ENCODE assay signal across 24 cellular contexts in genomic region chr4:119693127-119693526, GRCh38.
DNase-seq lines count a peak whose midpoint lies in the region; ATAC-seq and TF ChIP-seq lines count a peak whose summit lies in the region.
"Had no signal": no experiment of that assay in that cellular context is flagged by ENCODE, and none has a peak within 500 bp of the region (broad histone marks: within the 10 kb centered on the region; RNA-seq: fewer than 3 reads in every experiment).

No MANE protein-coding gene starts in this region.

- peak; percentile 62 for ATAC-seq in Right ventricle myocardium inferior
- ATAC-seq in left ventricle myocardium superior = peak; percentile 79
- ATAC-seq in GM21723 (IDR thresholded peaks at IDR 0.05; ENCODE audit: unreplicated experiment) = no peak
- ATAC-seq: K562 had no signal

- DNase-seq in Right ventricle myocardium inferior (ENCODE audit: missing footprints) (no peak), right atrium auricular region (ENCODE audit: low spot score) (no peak), left ventricle myocardium superior (no peak), stromal cell of bone marrow (ENCODE audit: low read depth) (peak; percentile 49), T-helper 9 cell (no peak), NCI-H2081 (lab: John Stamatoyannopoulos, UW) (no peak)
- DNase-seq: 8988T; activated CD4-positive, alpha-beta T cell treated with anti-CD3 and anti-CD28 coated beads for 48 hours; activated effector memory CD4-positive, alpha-beta T cell treated with Interleukin-2 at 50 U/mL for 16 hours; adrenal gland; CD4-positive, CD25-positive, alpha-beta regulatory T cell; effector CD4-positive, alpha-beta T cell; head of caudate nucleus; immature natural killer cell; MV-4-11; NCI-H187 treated with DMSO at 0.1 percent for 48 hours; small intestine; stimulated activated CD4-positive, alpha-beta T cell treated with anti-CD3 and anti-CD28 coated beads, Interleukin-4, amount 100 ng/mL, for 24 hours; uterus had no signal

- no peaks in the 10 kb centered on the region for H3K36me3 ChIP-seq in right atrium auricular region
- H3K36me3 ChIP-seq: adrenal gland, uterus had no signal

- TF ChIP-seq CTCF in right atrium auricular region (IDR thresholded peaks at IDR 0.05) (no peak), WI38 (IDR thresholded peaks at IDR 0.05; ENCODE audit: low read depth, low read length) (no peak)

- no peaks in the 10 kb centered on the region for H3K9me3 ChIP-seq in right atrium auricular region
- H3K9me3 ChIP-seq: adrenal gland, uterus had no signal

- intact Hi-C loops in Right ventricle myocardium inferior (cut with DNase I) (loop anchor here (2.0 to 5.0 kb wide), 2 partner anchors 94 to 356 kb away; no protein-coding TSS in a partner anchor), left ventricle myocardium superior (cut with micrococcal nuclease) (loop anchor here (10.0 kb wide), 2 partner anchors 92 to 352 kb away; no protein-coding TSS in a partner anchor)

- H3K27me3 ChIP-seq in right atrium auricular region = no peaks in the 10 kb centered on the region
- H3K27me3 ChIP-seq: adrenal gland, uterus had no signal

- H3K4me3 ChIP-seq in right atrium auricular region = no peak overlapping the region
- H3K4me3 ChIP-seq in WI38 (ENCODE audit: low read depth, low read length) = peak overlapping the region; percentile 10; the same call in 1 of the 2 replicates
- H3K4me3 ChIP-seq: adrenal gland, K562, lung, uterus had no signal

- no peak overlapping the region for H3K27ac ChIP-seq in right atrium auricular region
- H3K27ac ChIP-seq: adrenal gland, parathyroid adenoma, uterus had no signal

- no peaks in the 10 kb centered on the region for H3K4me1 ChIP-seq in right atrium auricular region
- H3K4me1 ChIP-seq: adrenal gland, parathyroid adenoma, uterus had no signal
